In genomic region chr6:88294702-88295101, GRCh38 we compare ENCODE assay signal across 20 cellular contexts.
DNase-seq lines count a peak whose midpoint lies in the region; ATAC-seq, FAIRE-seq and TF ChIP-seq lines count a peak whose summit lies in the region.
"Had no signal": no experiment of that assay in that cellular context is flagged by ENCODE, and none has a peak within 500 bp of the region (broad histone marks: within the 10 kb centered on the region; RNA-seq: fewer than 3 reads in every experiment).

No MANE protein-coding gene starts in this region.

- CTCF ChIA-PET in GM12878 (lab: Yijun Ruan, JAX), result no interaction called here

- H3K4me1 ChIP-seq in MM.1S (ENCODE audit: low read length) (no peaks in the 10 kb centered on the region), GM12878 (ENCODE audit: control insufficient read depth, insufficient read depth, low read length) (no peaks in the 10 kb centered on the region)
- H3K4me1 ChIP-seq: BE2C had no signal

- FAIRE-seq in GM12878 (lab: Jason Lieb, UNC), result no peak
- FAIRE-seq: GM19239, H54 had no signal

- SMC1A ChIA-PET in GM12878 (lab: Charles Lee; ENCODE audit: uncharacterized antibody, unreplicated experiment), result interaction anchor here (0.7 to 1.1 kb wide), 3 partner anchors 10 to 573 kb away, joined by 3 to 5 read pairs (median 3); no protein-coding TSS in a partner anchor

- TF ChIP-seq CTCF in MM.1S (IDR thresholded peaks at IDR 0.05; ENCODE audit: low read length) (no peak), GM12878 (IDR thresholded peaks at IDR 0.05 in 2 of 3, conservative IDR thresholded peaks at IDR 0.05 in 1 of 3; ENCODE audit: control insufficient read depth in 2 of 3, extremely low read depth in 1 of 3, insufficient read depth in 1 of 3, low read depth in 3 of 3, low read length in 3 of 3) (no peak)

- ATAC-seq in GM19351 (IDR thresholded peaks at IDR 0.05; ENCODE audit: unreplicated experiment) (peak; percentile 60), GM12878 (peak; percentile 88), HG03039 (IDR thresholded peaks at IDR 0.05; ENCODE audit: unreplicated experiment) (no peak)
- ATAC-seq: GM23338 had no signal

- no peaks in the 10 kb centered on the region for H3K9me3 ChIP-seq in MM.1S (replicated peaks; ENCODE audit: insufficient read depth, low read length)
- peaks cover 5% of the 10 kb centered on the region; the same call in 2 of the 3 replicates for H3K9me3 ChIP-seq in GM12878 (replicated peaks; ENCODE audit: control insufficient read depth, insufficient read depth, low read length)
- H3K9me3 ChIP-seq: BE2C had no signal

- intact Hi-C loops in GM12878 (cut with micrococcal nuclease; ENCODE audit: unreplicated experiment), result no loop called here

- H3K27me3 ChIP-seq in MM.1S (replicated peaks; ENCODE audit: insufficient read depth, low read length) (no peaks in the 10 kb centered on the region), GM12878 (replicated peaks in 1 of 2; ENCODE audit: control insufficient read depth in 2 of 2, insufficient read depth in 2 of 2, low read length in 1 of 2) (no peaks in the 10 kb centered on the region)
- H3K27me3 ChIP-seq: BE2C had no signal

- H4K20me1 ChIP-seq in MM.1S (ENCODE audit: insufficient read depth, low read length) (no peaks in the 10 kb centered on the region), GM12878 (ENCODE audit: control insufficient read depth, insufficient read depth) (no peaks in the 10 kb centered on the region)

- no peak for TF ChIP-seq EP300 in GM12878 (IDR thresholded peaks at IDR 0.05; ENCODE audit: borderline replicate concordance in 1 of 2, control insufficient read depth in 1 of 2, low read depth in 2 of 2, low read length in 2 of 2)

- no peaks in the 10 kb centered on the region for H3K36me3 ChIP-seq in MM.1S (replicated peaks; ENCODE audit: insufficient read depth, low read length)
- no peaks in the 10 kb centered on the region for H3K36me3 ChIP-seq in GM12878 (ENCODE audit: control insufficient read depth in 2 of 2, insufficient read depth in 2 of 2, low read length in 1 of 2)
- H3K36me3 ChIP-seq: BE2C had no signal

- no peak overlapping the region for H2AFZ ChIP-seq in MM.1S (ENCODE audit: low read length)
- H2AFZ ChIP-seq in GM12878 (ENCODE audit: control insufficient read depth, low read depth, low read length), result no peak overlapping the region

- RAD21 ChIA-PET in GM12878 (lab: Charles Lee; ENCODE audit: unreplicated experiment), result interaction anchor here (0.8 kb wide), 1 partner anchor 199 kb away, joined by 4 read pairs; no protein-coding TSS in a partner anchor

- in situ Hi-C loops in GM12878 (cut with MboI), result no loop called here

- POLR2A ChIA-PET in GM12878 (lab: Charles Lee), result no interaction called here

- WGBS in GM12878 (ENCODE audit: insufficient coverage, insufficient replicate concordance, low lambda C conversion rate, missing lambda C conversion rate), result 3% methylated on average over 1 of the region's 1 CpG

- H3K9me2 ChIP-seq in MM.1S (replicated peaks; ENCODE audit: insufficient read depth, low read length), result no peaks in the 10 kb centered on the region

- BruUV-seq in GM12878 (replicated peaks; lab: Mats Ljungman, UMichigan), result no TSS peak

- H3K4me3 ChIP-seq in MM.1S (ENCODE audit: low read length) (no peak overlapping the region), GM12878 (no peak overlapping the region)
- H3K4me3 ChIP-seq: GM23338 had no signal

- H3K79me2 ChIP-seq in MM.1S (ENCODE audit: low read length), result no peaks in the 10 kb centered on the region
- no peaks in the 10 kb centered on the region for H3K79me2 ChIP-seq in GM12878 (ENCODE audit: control insufficient read depth, insufficient read depth, low read length)

- H3K9ac ChIP-seq in MM.1S (ENCODE audit: low read length) (no peak overlapping the region), GM12878 (ENCODE audit: control insufficient read depth, insufficient read depth, low read length) (no peak overlapping the region)
- H3K9ac ChIP-seq: KMS-11 had no signal

- DNase-seq in MM.1S (no peak), GM12878 (ENCODE audit: low read depth, low spot score) (no peak), hypothalamus (lab: John Stamatoyannopoulos, UW) (no peak), cerebellum (ENCODE audit: low spot score) (no peak), RPMI8226 (no peak)
- DNase-seq: ACHN; BE2C; C1 segment of cervical spinal cord; CD4-positive, CD25-positive, alpha-beta regulatory T cell; CD8-positive, alpha-beta memory T cell; COR-L47; DMS 273 treated with DMSO at 0.1 percent for 48 hours; GDM1; HCEC 1CT had no signal

- no peak overlapping the region for H3K27ac ChIP-seq in MM.1S (ENCODE audit: low read length)
- H3K27ac ChIP-seq in GM12878 (ENCODE audit: control insufficient read depth, insufficient read depth), result no peak overlapping the region
- H3K27ac ChIP-seq: KMS-11 had no signal

- no peak for TF ChIP-seq POLR2A in GM12878 (IDR thresholded peaks at IDR 0.05; ENCODE audit: low read depth, low read length)

- H3K4me2 ChIP-seq in MM.1S (ENCODE audit: low read depth, low read length), result peak overlapping the region; percentile 29; the same call in 1 of the 2 replicates
- H3K4me2 ChIP-seq in GM12878 (ENCODE audit: control insufficient read depth, insufficient read depth), result peak overlapping the region; percentile 61; the same call in 1 of the 2 replicates
- H3K4me2 ChIP-seq: GM23338, KMS-11 had no signal

- H3F3A ChIP-seq in MM.1S (ENCODE audit: insufficient read depth, low read length), result no peaks in the 10 kb centered on the region

- no peak for TF ChIP-seq RAD21 in GM12878 (IDR thresholded peaks at IDR 0.05; ENCODE audit: insufficient read depth, low read depth, low read length)

TF ChIP-seq in GM12878, 131 proteins besides CTCF, POLR2A, EP300 and RAD21:
- TF ChIP-seq IKZF2 (IDR thresholded peaks at IDR 0.05) (peak in 1 of 2 experiments; percentile 28; a peak in 2 of 4 replicates), JUNB (IDR thresholded peaks at IDR 0.05) (peak; percentile 61; the same call in 1 of the 2 replicates), SMAD5 (IDR thresholded peaks at IDR 0.05; ENCODE audit: low read depth) (no peak), CREB1 (IDR thresholded peaks at IDR 0.05; ENCODE audit: low read depth) (no peak), MTA2 (IDR thresholded peaks at IDR 0.05; ENCODE audit: low read depth) (peak; percentile 59; the same call in 1 of the 2 replicates), IKZF1 (conservative IDR thresholded peaks at IDR 0.05) (no peak), NFIC (IDR thresholded peaks at IDR 0.05; ENCODE audit: low read depth, low read length) (peak; percentile 59; the same call in 1 of the 2 replicates)
